In the genomic region with DNA sequence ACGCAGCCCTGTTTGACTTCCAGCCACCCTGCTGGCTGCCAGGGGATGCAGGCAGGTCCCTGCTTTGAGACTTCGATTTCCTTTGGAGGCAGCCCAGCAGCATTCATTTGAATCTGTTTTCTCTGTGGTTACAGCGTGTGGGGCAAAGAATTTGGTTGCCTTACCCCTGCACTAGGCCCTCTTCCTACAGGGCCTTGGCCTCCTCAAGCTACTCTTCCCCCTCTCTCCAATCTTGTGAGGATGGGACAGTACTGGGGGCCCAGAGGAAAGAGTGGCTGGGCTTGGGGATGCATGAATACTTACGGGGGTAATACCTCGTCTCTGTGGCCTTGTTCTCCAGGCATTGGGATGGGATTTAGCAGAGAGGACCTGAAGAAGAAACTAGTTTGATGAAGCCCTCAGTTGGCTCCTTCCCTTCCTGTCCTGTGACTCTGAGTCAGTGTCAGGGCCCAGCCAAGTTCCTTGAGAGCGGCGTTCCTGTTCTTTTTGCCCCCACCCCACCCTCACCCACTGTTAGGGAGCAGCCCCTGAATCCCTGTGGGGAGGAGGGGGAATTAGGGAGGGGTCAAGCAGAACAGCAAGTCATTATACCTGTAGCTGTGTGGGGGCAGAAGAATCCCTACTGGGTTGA, we compare ENCODE assay signal across 13 cellular contexts. TPM values are rescaled to one million over a fixed set of nuclear protein-coding genes. Genes with fewer than 3 reads are reported as not detected.
A peak's percentile ranks its signal among the peaks of the same experiment; 100 is the strongest.
DNase-seq lines count a peak whose midpoint lies in the region; ATAC-seq, FAIRE-seq and TF ChIP-seq lines count a peak whose summit lies in the region.
"Had no signal": no experiment of that assay in that cellular context is flagged by ENCODE, and none has a peak within 500 bp of the region (broad histone marks: within the 10 kb centered on the region; RNA-seq: fewer than 3 reads in every experiment).

No MANE protein-coding gene starts in this region.

- H3K9ac ChIP-seq in GM23248 (peak overlapping the region; percentile 81), keratinocyte (ENCODE audit: control insufficient read depth, extremely low read depth, insufficient read depth, low read length) (peak overlapping the region; percentile 65), stomach smooth muscle (ENCODE audit: low read length in 2 of 2) (peak overlapping the region in 1 of 2 donors; percentile 13)

- WGBS in GM23248 (ENCODE audit: low coverage in 1 of 2, low lambda C conversion rate in 2 of 2, missing lambda C conversion rate in 2 of 2), 2 experiments, result 4 to 10% methylated on average over 7 of the region's 7 CpGs

- in situ Hi-C loops in GM23248 (cut with MboI), result no loop called here
- in situ Hi-C loops in GM13976 (cut with MboI; ENCODE audit: low sequenced_read_pairs, unreplicated experiment), result no loop called here

- no peaks in the 10 kb centered on the region for H3K9me3 ChIP-seq in GM23248 (ENCODE audit: low read depth)
- H3K9me3 ChIP-seq in breast epithelium, result no peaks in the 10 kb centered on the region
- H3K9me3 ChIP-seq in keratinocyte (ENCODE audit: control insufficient read depth, low read depth, low read length), result no peaks in the 10 kb centered on the region
- H3K9me3 ChIP-seq in stomach smooth muscle (ENCODE audit: control insufficient read depth in 2 of 2, low read length in 2 of 2), result no peaks in the 10 kb centered on the region

- H3K27me3 ChIP-seq in GM23248 (replicated peaks; ENCODE audit: insufficient read depth) (no peaks in the 10 kb centered on the region), breast epithelium (no peaks in the 10 kb centered on the region), keratinocyte (ENCODE audit: control insufficient read depth, extremely low read depth, insufficient read depth, low read length) (no peaks in the 10 kb centered on the region), stomach smooth muscle (ENCODE audit: control insufficient read depth in 1 of 2, insufficient read depth in 2 of 2, low read length in 2 of 2) (no peaks in the 10 kb centered on the region)

- TF ChIP-seq CTCF in breast epithelium (IDR thresholded peaks at IDR 0.05), result no peak
- no peak for TF ChIP-seq CTCF in keratinocyte (optimal IDR thresholded peaks at IDR 0.05 in 1 of 3, IDR thresholded peaks at IDR 0.05 in 1 of 3, conservative IDR thresholded peaks at IDR 0.05 in 1 of 3; ENCODE audit: extremely low read depth in 1 of 3, insufficient read depth in 2 of 3, low read length in 3 of 3)
- no peak for TF ChIP-seq CTCF in GM13976 (IDR thresholded peaks at IDR 0.05; ENCODE audit: borderline replicate concordance, control extremely low read depth, extremely low read depth, insufficient read depth, missing control alignments)

- no peak for TF ChIP-seq POLR2A in breast epithelium (IDR thresholded peaks at IDR 0.05)

- H2AFZ ChIP-seq in GM23248 (no peak overlapping the region), keratinocyte (ENCODE audit: control insufficient read depth, low read length) (peak overlapping the region; percentile 16)

- peaks cover 77% of the 10 kb centered on the region for H3K79me2 ChIP-seq in GM23248 (ENCODE audit: insufficient read depth)
- no peaks in the 10 kb centered on the region for H3K79me2 ChIP-seq in keratinocyte (ENCODE audit: control insufficient read depth, insufficient read depth, low read length)

- H3K4me2 ChIP-seq in GM23248 (ENCODE audit: unreplicated experiment) (peak overlapping the region; percentile 65), keratinocyte (ENCODE audit: control insufficient read depth, extremely low read depth, insufficient read depth, low read depth, low read length) (peak overlapping the region; percentile 61)

- H3K9me2 ChIP-seq in GM23248 (ENCODE audit: insufficient read depth), result no peaks in the 10 kb centered on the region

- H3K4me3 ChIP-seq in GM23248 (peak overlapping the region; percentile 37; the same call in 1 of the 2 replicates), breast epithelium (peak overlapping the region in 1 of 3 donors; percentile 36), keratinocyte (ENCODE audit: control insufficient read depth in 2 of 3, extremely low read depth in 1 of 3, insufficient read depth in 2 of 3, low read depth in 1 of 3, low read length in 3 of 3) (no peak overlapping the region), stomach smooth muscle (ENCODE audit: low read length in 2 of 2) (no peak overlapping the region)

- H3K9me1 ChIP-seq in keratinocyte (ENCODE audit: control insufficient read depth, extremely low read depth, insufficient read depth, low read length), result no peaks in the 10 kb centered on the region

- peaks cover 84% of the 10 kb centered on the region for H3F3A ChIP-seq in GM23248 (ENCODE audit: insufficient read depth)

- peak; percentile 71 for FAIRE-seq in keratinocyte (lab: Jason Lieb, UNC)

- dilution Hi-C loops in keratinocyte (cut with MboI; ENCODE audit: extremely low pct_ligation_motif_present, low sequenced_read_pairs), result no loop called here

- H3K27ac ChIP-seq in GM23248 (peak overlapping the region; percentile 98), breast epithelium (peak overlapping the region; percentile 77 to 91), keratinocyte (ENCODE audit: control insufficient read depth, insufficient read depth, low read length) (peak overlapping the region; percentile 79), stomach smooth muscle (ENCODE audit: low read length) (peak overlapping the region; percentile 41)

- ATAC-seq in HG03354 (IDR thresholded peaks at IDR 0.05; ENCODE audit: poor library complexity, severe bottlenecking, unreplicated experiment) (no peak), HG03460 (IDR thresholded peaks at IDR 0.05; ENCODE audit: unreplicated experiment) (no peak)
- ATAC-seq: left colon had no signal

- intact Hi-C loops in breast epithelium (cut with DNase I; ENCODE audit: low total_unique reads), result no loop called here

- H3K4me1 ChIP-seq in GM23248 (ENCODE audit: insufficient read depth) (peaks cover 62% of the 10 kb centered on the region), breast epithelium (peaks cover 18 to 19% of the 10 kb centered on the region in 2 donors), keratinocyte (ENCODE audit: control insufficient read depth, extremely low read depth, insufficient read depth, low read length) (peaks cover 18% of the 10 kb centered on the region), stomach smooth muscle (ENCODE audit: control insufficient read depth, insufficient read depth, low read length) (peaks cover 43% of the 10 kb centered on the region)

- DNase-seq in GM23248 (peak; percentile 80), breast epithelium (ENCODE audit: low spot score in 2 of 2) (peak in 1 of 2 donors; percentile 47), keratinocyte (ENCODE audit: low read depth, low spot score) (no peak), GM13976 (ENCODE audit: low spot score) (no peak), SW480 (ENCODE audit: low spot score) (no peak)
- DNase-seq: DMS79; effector memory CD4-positive, alpha-beta T cell; left colon; NCI-H2171 treated with DMSO at 0.1 percent for 48 hours; stimulated activated CD4-positive, alpha-beta T cell treated with anti-CD3 and anti-CD28 coated beads, Interleukin-15, amount 100 ng/mL, for 24 hours had no signal

- H3K36me3 ChIP-seq in GM23248 (ENCODE audit: low read depth), result peaks cover 46% of the 10 kb centered on the region
- H3K36me3 ChIP-seq in breast epithelium, result no peaks in the 10 kb centered on the region
- peaks cover 0 to 13% of the 10 kb centered on the region in 2 experiments for H3K36me3 ChIP-seq in keratinocyte (ENCODE audit: control insufficient read depth in 2 of 2, extremely low read depth in 1 of 2, insufficient read depth in 2 of 2, low read length in 2 of 2)
- H3K36me3 ChIP-seq in stomach smooth muscle (ENCODE audit: control insufficient read depth in 2 of 2, insufficient read depth in 2 of 2, low read length in 2 of 2), result peaks cover 22 to 35% of the 10 kb centered on the region in 2 donors

- no peaks in the 10 kb centered on the region for H4K20me1 ChIP-seq in GM23248 (ENCODE audit: insufficient read depth)
- no peaks in the 10 kb centered on the region for H4K20me1 ChIP-seq in keratinocyte (ENCODE audit: control insufficient read depth, extremely low read depth, insufficient read depth, low read length)

RNA-seq across cellular contexts. Expression of gene LRP1-AS, which starts 5.1 kb away (rescaled TPM):
- not detected in 2 replicates for total RNA-seq in GM23248 (2014; rRNA removed; shearing (Covaris generic))
- polyA plus RNA-seq in GM23248 (2016; fragmentation: Nextera tagmentation; extraction: Ambion mirVana), result 0.60 TPM in 1 of 2 replicates, not detected in the other
- not detected for total RNA-seq in breast epithelium
- not detected in 3 replicates for polyA plus RNA-seq in keratinocyte
- polyA plus RNA-seq in keratinocyte (2011; ENCODE audit: low read depth), result not detected
- polyA plus RNA-seq in keratinocyte (2011; cell fraction: cytosol; rRNA removed), result not detected in 2 replicates
- polyA plus RNA-seq in keratinocyte (2011; cell fraction: nucleus; rRNA removed), result not detected in 2 replicates
- polyA plus RNA-seq in keratinocyte (2012; ENCODE audit: low replicate concordance), result not detected in 2 replicates
- not detected in 3 replicates for polyA minus RNA-seq in keratinocyte
- not detected for polyA minus RNA-seq in keratinocyte (2011; cell fraction: cytosol; rRNA and poly(A)+ RNA removed)
- polyA minus RNA-seq in keratinocyte (2011; cell fraction: nucleus; rRNA and poly(A)+ RNA removed), result not detected in 2 replicates
- total RNA-seq: left colon had no signal

RNA-seq across cellular contexts. Expression of gene LRP1, which starts 24.2 kb away (rescaled TPM):
- total RNA-seq in GM23248 (2014; rRNA removed; shearing (Covaris generic)), result 257 and 296 TPM in 2 replicates
- polyA plus RNA-seq in GM23248 (2016; fragmentation: Nextera tagmentation; extraction: Ambion mirVana) (161 and 166 TPM in 2 replicates), keratinocyte (4.9 to 11.3 TPM (median 9.6 TPM) in 3 replicates)
- 100 to 1,000 TPM; 102 to 894 (median 240) TPM for total RNA-seq in breast epithelium
- 19.2 TPM for polyA plus RNA-seq in keratinocyte (2011; ENCODE audit: low read depth)
- 2.6 and 5.7 TPM in 2 replicates for polyA plus RNA-seq in keratinocyte (2011; cell fraction: cytosol; rRNA removed)
- polyA plus RNA-seq in keratinocyte (2011; cell fraction: nucleus; rRNA removed), result 62.8 and 95.2 TPM in 2 replicates
- 13.4 and 18.9 TPM in 2 replicates for polyA plus RNA-seq in keratinocyte (2012; ENCODE audit: low replicate concordance)
- polyA minus RNA-seq in keratinocyte, result 69.3 to 132 TPM (median 78.4 TPM) in 3 replicates
- 33.6 TPM for polyA minus RNA-seq in keratinocyte (2011; cell fraction: cytosol; rRNA and poly(A)+ RNA removed)
- polyA minus RNA-seq in keratinocyte (2011; cell fraction: nucleus; rRNA and poly(A)+ RNA removed), result 159 and 202 TPM in 2 replicates

RNA-seq across cellular contexts. Expression of gene STAT6, which starts 41.4 kb away (rescaled TPM):
- 95.1 and 103 TPM in 2 replicates for total RNA-seq in GM23248 (2014; rRNA removed; shearing (Covaris generic))
- polyA plus RNA-seq in GM23248 (2016; fragmentation: Nextera tagmentation; extraction: Ambion mirVana) (67.4 and 70.7 TPM in 2 replicates), keratinocyte (113 to 141 TPM (median 116 TPM) in 3 replicates)
- 100 to 1,000 TPM; 139 to 147 (median 146) TPM for total RNA-seq in breast epithelium
- polyA plus RNA-seq in keratinocyte (2011; ENCODE audit: low read depth), result 29.3 TPM
- 80.7 and 85.2 TPM in 2 replicates for polyA plus RNA-seq in keratinocyte (2011; cell fraction: cytosol; rRNA removed)
- polyA plus RNA-seq in keratinocyte (2011; cell fraction: nucleus; rRNA removed), result 370 and 420 TPM in 2 replicates
- 84.4 and 97.5 TPM in 2 replicates for polyA plus RNA-seq in keratinocyte (2012; ENCODE audit: low replicate concordance)
- polyA minus RNA-seq in keratinocyte, result 118 to 179 TPM (median 123 TPM) in 3 replicates
- 79.2 TPM for polyA minus RNA-seq in keratinocyte (2011; cell fraction: cytosol; rRNA and poly(A)+ RNA removed)
- polyA minus RNA-seq in keratinocyte (2011; cell fraction: nucleus; rRNA and poly(A)+ RNA removed), result 63.6 and 103 TPM in 2 replicates

Comparison
In these comparisons a context has a peak if more than half of its experiments do, and no peak if none do; other contexts are left out.
1. H3K27ac ChIP-seq: peak in every context shown above with its lines; median percentile 98 in GM23248; 84 in breast epithelium; 79 in keratinocyte; 41 in stomach smooth muscle.